In genomic region chr18:76449110-76449453, GRCh38 we compare ENCODE assay signal across 17 cellular contexts. TPM values are rescaled to one million over a fixed set of nuclear protein-coding genes. Genes with fewer than 3 reads are reported as not detected.
DNase-seq lines count a peak whose midpoint lies in the region; ATAC-seq and TF ChIP-seq lines count a peak whose summit lies in the region.
"Had no signal": no experiment of that assay in that cellular context is flagged by ENCODE, and none has a peak within 500 bp of the region (broad histone marks: within the 10 kb centered on the region; RNA-seq: fewer than 3 reads in every experiment).

No MANE protein-coding gene starts in this region.

- H3K4me3 ChIP-seq in GM23338: no peak overlapping the region
- H3K4me3 ChIP-seq in liver (ENCODE audit: low read depth in 1 of 3, low read length in 3 of 3): no peak overlapping the region
- H3K4me3 ChIP-seq in body of pancreas: no peak overlapping the region
- H3K4me3 ChIP-seq: lung, SJSA1 had no signal

- H3K9me3 ChIP-seq in liver (ENCODE audit: control insufficient read depth in 4 of 4, low read length in 3 of 4) (no peaks in the 10 kb centered on the region), body of pancreas (no peaks in the 10 kb centered on the region)
- H3K9me3 ChIP-seq: BE2C, SJSA1 had no signal

- 0 out of 2 replicates have a peak, but pooled peaks cover 7% of the 10 kb centered on the region for H3F3A ChIP-seq in GM23338 (replicated peaks; ENCODE audit: low read depth)

- no peak overlapping the region for H2AFZ ChIP-seq in GM23338

- H3K79me2 ChIP-seq in GM23338 (replicated peaks; ENCODE audit: insufficient read depth): peaks cover 22% of the 10 kb centered on the region

- peaks cover 27% of the 10 kb centered on the region for H3K27me3 ChIP-seq in GM23338 (ENCODE audit: insufficient read depth)
- H3K27me3 ChIP-seq in liver (ENCODE audit: control insufficient read depth in 4 of 4, insufficient read depth in 4 of 4, low read length in 3 of 4): no peaks in the 10 kb centered on the region
- no peaks in the 10 kb centered on the region for H3K27me3 ChIP-seq in body of pancreas
- H3K27me3 ChIP-seq: BE2C, SJSA1 had no signal

- intact Hi-C loops in body of pancreas (cut with DNase I): no loop called here

- H3K27me3 Mint-ChIP-seq in GM23338 (ENCODE audit: insufficient read depth, low read depth, poor library complexity): peaks cover 28% of the 10 kb centered on the region
- peaks cover 44% of the 10 kb centered on the region for H3K27me3 Mint-ChIP-seq in activated CD8-positive, alpha-beta memory T cell treated with anti-CD3 and anti-CD28 coated beads, Interleukin-2, amount 10 ng/mL, durations not matched to agents 7 days and 5 days
- H3K27me3 Mint-ChIP-seq: activated naive CD8-positive, alpha-beta T cell had no signal

- CTCF ChIA-PET in activated CD8-positive, alpha-beta memory T cell treated with anti-CD3 and anti-CD28 coated beads, Interleukin-2, amount 10 ng/mL, durations not matched to agents 7 days and 5 days (lab: Charles Lee): no interaction called here

- 0 out of 2 replicates have a peak, but pooled peaks cover 7% of the 10 kb centered on the region for H4K20me1 ChIP-seq in GM23338 (replicated peaks; ENCODE audit: insufficient read depth)

- H3K9me3 Mint-ChIP-seq in GM23338: no peaks in the 10 kb centered on the region
- no peaks in the 10 kb centered on the region for H3K9me3 Mint-ChIP-seq in activated CD8-positive, alpha-beta memory T cell treated with anti-CD3 and anti-CD28 coated beads, Interleukin-2, amount 10 ng/mL, durations not matched to agents 7 days and 5 days (ENCODE audit: low read depth)

- ATAC-seq in GM23338 (no peak), GM19397 (IDR thresholded peaks at IDR 0.05; ENCODE audit: unreplicated experiment) (no peak), GM19455 (IDR thresholded peaks at IDR 0.05; ENCODE audit: unreplicated experiment) (no peak), body of pancreas (no peak)
- ATAC-seq in activated CD8-positive, alpha-beta memory T cell treated with anti-CD3 and anti-CD28 coated beads, Interleukin-2, amount 10 ng/mL, durations not matched to agents 7 days and 5 days: no peak

- no peak for TF ChIP-seq RAD21 in liver (IDR thresholded peaks at IDR 0.05)

- no peaks in the 10 kb centered on the region for H3K9me2 ChIP-seq in GM23338 (ENCODE audit: insufficient read depth)

- H3K4me1 ChIP-seq in GM23338 (ENCODE audit: insufficient read depth): peaks cover 51% of the 10 kb centered on the region
- H3K4me1 ChIP-seq in liver (ENCODE audit: control insufficient read depth in 4 of 4, insufficient read depth in 4 of 4, low read length in 3 of 4): peaks cover 19 to 52% (median 31%) of the 10 kb centered on the region in 4 donors
- H3K4me1 ChIP-seq in body of pancreas: peaks cover 53% of the 10 kb centered on the region

- no peaks in the 10 kb centered on the region; the same call in 2 of the 3 replicates for H3K36me3 Mint-ChIP-seq in GM23338 (ENCODE audit: low read depth)
- H3K36me3 Mint-ChIP-seq in activated CD8-positive, alpha-beta memory T cell treated with anti-CD3 and anti-CD28 coated beads, Interleukin-2, amount 10 ng/mL, durations not matched to agents 7 days and 5 days: peaks cover 2% of the 10 kb centered on the region
- H3K36me3 Mint-ChIP-seq: activated naive CD8-positive, alpha-beta T cell had no signal

- H3K4me2 ChIP-seq in GM23338: no peak overlapping the region

- H3K4me3 Mint-ChIP-seq in GM23338: no peak overlapping the region
- H3K4me3 Mint-ChIP-seq in activated CD8-positive, alpha-beta memory T cell treated with anti-CD3 and anti-CD28 coated beads, Interleukin-2, amount 10 ng/mL, durations not matched to agents 7 days and 5 days: no peak overlapping the region
- H3K4me3 Mint-ChIP-seq: activated naive CD8-positive, alpha-beta T cell had no signal

- TF ChIP-seq POLR2A in body of pancreas (IDR thresholded peaks at IDR 0.05): no peak

- no peak overlapping the region for H3K9ac ChIP-seq in liver (ENCODE audit: low read depth in 1 of 2, low read length in 2 of 2)

- 98% methylated on average over 5 of the region's 5 CpGs for WGBS in liver
- WGBS in body of pancreas, 2 donors: 93 to 95% methylated on average over 5 of the region's 5 CpGs

- TF ChIP-seq CTCF in GM23338 (conservative IDR thresholded peaks at IDR 0.05; ENCODE audit: low read depth in 2 of 2) (no peak), liver (IDR thresholded peaks at IDR 0.05; ENCODE audit: low read depth, low read length, missing input control) (no peak), body of pancreas (IDR thresholded peaks at IDR 0.05) (no peak)

- H3K36me3 ChIP-seq in GM23338 (ENCODE audit: insufficient read depth): no peaks in the 10 kb centered on the region
- no peaks in the 10 kb centered on the region for H3K36me3 ChIP-seq in liver (ENCODE audit: control insufficient read depth in 4 of 4, insufficient read depth in 3 of 4, low read depth in 1 of 4, low read length in 3 of 4)
- H3K36me3 ChIP-seq in body of pancreas (replicated peaks in 1 of 2; ENCODE audit: insufficient read depth in 1 of 2, low read depth in 2 of 2): no peaks in the 10 kb centered on the region
- H3K36me3 ChIP-seq: BE2C, SJSA1 had no signal

- H3K4me1 Mint-ChIP-seq in GM23338: peaks cover 73% of the 10 kb centered on the region
- peaks cover 11% of the 10 kb centered on the region for H3K4me1 Mint-ChIP-seq in activated CD8-positive, alpha-beta memory T cell treated with anti-CD3 and anti-CD28 coated beads, Interleukin-2, amount 10 ng/mL, durations not matched to agents 7 days and 5 days

- DNase-seq in GM23338 (ENCODE audit: low spot score) (no peak), body of pancreas (no peak), NCI-H510A treated with DMSO at 0.1 percent for 48 hours (lab: John Stamatoyannopoulos, UW) (no peak)
- DNase-seq in activated CD8-positive, alpha-beta memory T cell treated with anti-CD3 and anti-CD28 coated beads, Interleukin-2, amount 10 ng/mL, durations not matched to agents 7 days and 5 days: peak; percentile 9
- peak; percentile 13 for DNase-seq in stimulated activated CD8-positive, alpha-beta memory T cell treated with anti-CD3 and anti-CD28 coated beads, Interleukin-4, amount 100 ng/mL, for 48 hours
- DNase-seq: activated CD4-positive, alpha-beta T cell treated with anti-CD3 and anti-CD28 coated beads, Interleukin-2, amount 50 U/mL, for 48 hours; BE2C; DMS79; erythroblast; NK-92 treated with Interleukin-12 subunit alpha and Interleukin-12 subunit beta, amount 100 ng/mL, for 24 hours; occipital lobe had no signal

- H3K27ac Mint-ChIP-seq in GM23338: 0 out of 2 replicates have a peak overlapping the region, but pooled peaks have one; percentile 37
- no peak overlapping the region for H3K27ac Mint-ChIP-seq in activated CD8-positive, alpha-beta memory T cell treated with anti-CD3 and anti-CD28 coated beads, Interleukin-2, amount 10 ng/mL, durations not matched to agents 7 days and 5 days

- no peak overlapping the region for H3K27ac ChIP-seq in GM23338 (ENCODE audit: low read depth)
- peak overlapping the region; percentile 9 to 25 for H3K27ac ChIP-seq in liver (ENCODE audit: low read depth in 1 of 2, low read length in 2 of 2)
- H3K27ac ChIP-seq in body of pancreas: no peak overlapping the region

TF ChIP-seq in GM23338, 12 proteins besides CTCF, POLR2A, EP300 and RAD21 (continues in another document):
- no peak for TF ChIP-seq STAT1 (IDR thresholded peaks at IDR 0.05; ENCODE audit: unreplicated experiment)
- TF ChIP-seq JUNB (IDR thresholded peaks at IDR 0.05; ENCODE audit: unreplicated experiment): no peak

TF ChIP-seq in liver, 16 proteins besides CTCF, POLR2A, EP300 and RAD21 (continues in another document):
- TF ChIP-seq ATF3 (IDR thresholded peaks at IDR 0.05): no peak
- TF ChIP-seq REST (IDR thresholded peaks at IDR 0.05): no peak
- no peak for TF ChIP-seq FOXA1 (IDR thresholded peaks at IDR 0.05)
- TF ChIP-seq TAF1 (conservative IDR thresholded peaks at IDR 0.05): no peak
- no peak for TF ChIP-seq SP1 (IDR thresholded peaks at IDR 0.05)
- TF ChIP-seq HNF4G (IDR thresholded peaks at IDR 0.05): no peak
- TF ChIP-seq NR2F2 (IDR thresholded peaks at IDR 0.05): no peak
- no peak for TF ChIP-seq EGR1 (IDR thresholded peaks at IDR 0.05; ENCODE audit: low read depth in 2 of 2)

RNA-seq across cellular contexts. Expression of gene ZNF516, which starts 46.0 kb away (rescaled TPM):
- total RNA-seq in GM23338 (2014; rRNA removed; shearing (Covaris generic)): 13.5 and 24.2 TPM in 2 replicates
- polyA plus RNA-seq in GM23338 (2016; fragmentation: Nextera tagmentation; extraction: Ambion mirVana): 11.9 and 12.2 TPM in 2 replicates
- 1 to 10 TPM; 1.5 to 2.0 TPM for total RNA-seq in activated CD8-positive, alpha-beta memory T cell treated with anti-CD3 and anti-CD28 coated beads, Interleukin-2, amount 10 ng/mL, durations not matched to agents 7 days and 5 days
- 10 to 100 TPM; 10.9 to 12.2 TPM for total RNA-seq in liver
- 1 to 10 TPM; 2.5 to 4.2 TPM for polyA plus RNA-seq in liver
- 10 to 100 TPM; 13.5 to 16.5 TPM for total RNA-seq in body of pancreas

Comparison
In these comparisons a context has a peak if more than half of its experiments do, and no peak if none do; other contexts are left out.
1. DNase-seq: peak in activated CD8-positive, alpha-beta memory T cell treated with anti-CD3 and anti-CD28 coated beads, Interleukin-2, amount 10 ng/mL, durations not matched to agents 7 days and 5 days (single experiment) and stimulated activated CD8-positive, alpha-beta memory T cell treated with anti-CD3 and anti-CD28 coated beads, Interleukin-4, amount 100 ng/mL, for 48 hours (single experiment); none in GM23338 (single experiment), body of pancreas (0 of 4) and NCI-H510A treated with DMSO at 0.1 percent for 48 hours (single experiment).
2. H3K27ac ChIP-seq: peak in liver (2 of 2); none in GM23338 (single experiment) and body of pancreas (0 of 4).